Comparison of ENCODE assay signal across 12 cellular contexts in the genomic region with DNA sequence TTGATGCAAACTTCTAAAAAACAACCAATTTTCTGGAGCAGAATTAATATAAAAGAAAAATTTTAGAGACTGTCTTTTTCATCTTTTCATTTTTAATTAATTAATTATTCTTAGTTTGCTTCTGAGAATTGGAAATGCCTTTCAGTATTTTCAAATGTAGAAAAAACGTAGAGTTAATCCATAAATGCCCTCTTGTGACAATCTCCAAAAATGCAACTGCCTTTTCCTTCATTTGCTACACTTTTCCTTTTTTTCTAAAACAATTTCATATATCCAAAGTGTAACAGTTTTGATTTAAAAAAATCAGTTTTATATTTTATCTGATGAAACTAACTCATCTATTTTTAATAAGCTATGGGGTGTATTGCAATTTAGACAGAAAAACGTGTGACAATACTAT.
DNase-seq lines count a peak whose midpoint lies in the region; ATAC-seq and TF ChIP-seq lines count a peak whose summit lies in the region.
"Had no signal": no experiment of that assay in that cellular context is flagged by ENCODE, and none has a peak within 500 bp of the region (broad histone marks: within the 10 kb centered on the region; RNA-seq: fewer than 3 reads in every experiment).

No MANE protein-coding gene starts in this region.

- H3K36me3 Mint-ChIP-seq in activated CD8-positive, alpha-beta T cell treated with anti-CD3 and anti-CD28 coated beads for 36 hours (ENCODE audit: low read depth), result no peaks in the 10 kb centered on the region

- CTCF ChIA-PET in activated CD8-positive, alpha-beta T cell treated with anti-CD3 and anti-CD28 coated beads for 36 hours (lab: Charles Lee), result no interaction called here

- no peak for ATAC-seq in GM21447 (IDR thresholded peaks at IDR 0.05; ENCODE audit: unreplicated experiment)
- no peak for ATAC-seq in activated CD8-positive, alpha-beta T cell treated with anti-CD3 and anti-CD28 coated beads for 36 hours

- intact Hi-C loops in activated CD8-positive, alpha-beta T cell treated with anti-CD3 and anti-CD28 coated beads for 36 hours (cut with micrococcal nuclease), result no loop called here

- TF ChIP-seq CTCF in activated CD8-positive, alpha-beta T cell treated with anti-CD3 and anti-CD28 coated beads for 36 hours (IDR thresholded peaks at IDR 0.05), result no peak

- POLR2A ChIA-PET in activated CD8-positive, alpha-beta T cell treated with anti-CD3 and anti-CD28 coated beads for 36 hours (lab: Charles Lee), result no interaction called here

- no peaks in the 10 kb centered on the region for H3K27me3 Mint-ChIP-seq in activated CD8-positive, alpha-beta T cell treated with anti-CD3 and anti-CD28 coated beads for 36 hours

- DNase-seq in DMS114 treated with DMSO at 0.1 percent for 48 hours (lab: John Stamatoyannopoulos, UW; ENCODE audit: unreplicated experiment) (peak; percentile 12), NCI-H146 treated with DMSO at 0.1 percent for 48 hours (lab: John Stamatoyannopoulos, UW; ENCODE audit: unreplicated experiment) (peak; percentile 23), astrocyte of the hippocampus (ENCODE audit: low read depth, low spot score) (peak; percentile 47), left kidney (ENCODE audit: low read depth, low spot score) (peak; percentile 6)
- no peak for DNase-seq in activated CD8-positive, alpha-beta T cell treated with anti-CD3 and anti-CD28 coated beads for 36 hours
- no peak for DNase-seq in stimulated activated CD4-positive, alpha-beta T cell treated with anti-CD3 and anti-CD28 coated beads, Interleukin-2, amount 100 ng/mL, for 48 hours
- DNase-seq in activated CD8-positive, alpha-beta memory T cell treated with anti-CD3 and anti-CD28 coated beads, Interleukin-2, amount 50 U/mL, for 48 hours, result no peak
- DNase-seq: activated CD8-positive, alpha-beta memory T cell treated with anti-CD3 and anti-CD28 coated beads, Interleukin-2, amount 50 U/mL, for 4 hours; KBM-7; NK-92 treated with Interleukin-12 subunit alpha and Interleukin-12 subunit beta, amount 100 ng/mL, for 24 hours; posterior cingulate gyrus had no signal

- H3K27ac Mint-ChIP-seq in activated CD8-positive, alpha-beta T cell treated with anti-CD3 and anti-CD28 coated beads for 36 hours, result no peak overlapping the region

- H3K9me3 Mint-ChIP-seq in activated CD8-positive, alpha-beta T cell treated with anti-CD3 and anti-CD28 coated beads for 36 hours, result peaks cover 8% of the 10 kb centered on the region

- no peaks in the 10 kb centered on the region for H3K4me1 Mint-ChIP-seq in activated CD8-positive, alpha-beta T cell treated with anti-CD3 and anti-CD28 coated beads for 36 hours (ENCODE audit: low read depth)

- H3K4me3 Mint-ChIP-seq in activated CD8-positive, alpha-beta T cell treated with anti-CD3 and anti-CD28 coated beads for 36 hours, result no peak overlapping the region

Comparison
In these comparisons a context has a peak if more than half of its experiments do, and no peak if none do; other contexts are left out.
1. DNase-seq: peak in DMS114 treated with DMSO at 0.1 percent for 48 hours (single experiment), NCI-H146 treated with DMSO at 0.1 percent for 48 hours (single experiment), astrocyte of the hippocampus (single experiment) and left kidney (single experiment); none in activated CD8-positive, alpha-beta T cell treated with anti-CD3 and anti-CD28 coated beads for 36 hours (single experiment), stimulated activated CD4-positive, alpha-beta T cell treated with anti-CD3 and anti-CD28 coated beads, Interleukin-2, amount 100 ng/mL, for 48 hours (0 of 2) and activated CD8-positive, alpha-beta memory T cell treated with anti-CD3 and anti-CD28 coated beads, Interleukin-2, amount 50 U/mL, for 48 hours (single experiment).